ENCODE assay signal across 20 cellular contexts in genomic region chr2:100791936-100792308, GRCh38.
"Had no signal": no experiment of that assay in that cellular context is flagged by ENCODE, and none has a peak within 500 bp of the region (broad histone marks: within the 10 kb centered on the region; RNA-seq: fewer than 3 reads in every experiment).

No MANE protein-coding gene starts in this region.

- H3K4me3 ChIP-seq: coronary artery, hepatocyte, psoas muscle, spleen, tibial nerve, upper lobe of right lung had no signal

- H3K4me2 ChIP-seq: hepatocyte had no signal

- H3K4me1 ChIP-seq: psoas muscle, spleen, tibial nerve, upper lobe of right lung had no signal

- DNase-seq: effector CD4-positive, alpha-beta T cell; endodermal cell; foreskin keratinocyte; head of caudate nucleus; kidney; left cardiac atrium; psoas muscle; retina; spleen; stimulated activated CD4-positive, alpha-beta T cell treated with anti-CD3 and anti-CD28 coated beads, Interleukin-15, amount 100 ng/mL, for 24 hours; stimulated activated CD4-positive, alpha-beta T cell treated with anti-CD3 and anti-CD28 coated beads, Interleukin-1b, Interleukin-23, amount 100 ng/mL, for 48 hours; stimulated activated CD4-positive, alpha-beta T cell treated with anti-CD3 and anti-CD28 coated beads, Interleukin-4, amount 100 ng/mL, for 24 hours; upper lobe of right lung had no signal

- H3K27me3 ChIP-seq: foreskin keratinocyte, hepatocyte, spleen, tibial nerve, upper lobe of right lung had no signal

- ATAC-seq: foreskin keratinocyte; natural killer cell treated with Interleukin-12 subunit alpha and Interleukin-12 subunit beta and Interleukin-15 and Interleukin-18, amount 100 ng/mL, for 72 hours; psoas muscle; sciatic nerve; stimulated activated memory B cell treated with anti-CD40 and anti-IgM and Interleukin-4, amounts not matched to agents 10 μg/mL and 1 μg/mL and 100 μg/mL, for 72 hours; upper lobe of right lung had no signal

- FAIRE-seq: endothelial cell of umbilical vein, kidney had no signal

- H3K36me3 ChIP-seq: spleen, tibial nerve, upper lobe of right lung had no signal

- H3K79me2 ChIP-seq: hepatocyte had no signal

- H3K27ac ChIP-seq: coronary artery, foreskin keratinocyte, hepatocyte, psoas muscle, spleen, tibial nerve, upper lobe of right lung had no signal
